In the genomic region with DNA sequence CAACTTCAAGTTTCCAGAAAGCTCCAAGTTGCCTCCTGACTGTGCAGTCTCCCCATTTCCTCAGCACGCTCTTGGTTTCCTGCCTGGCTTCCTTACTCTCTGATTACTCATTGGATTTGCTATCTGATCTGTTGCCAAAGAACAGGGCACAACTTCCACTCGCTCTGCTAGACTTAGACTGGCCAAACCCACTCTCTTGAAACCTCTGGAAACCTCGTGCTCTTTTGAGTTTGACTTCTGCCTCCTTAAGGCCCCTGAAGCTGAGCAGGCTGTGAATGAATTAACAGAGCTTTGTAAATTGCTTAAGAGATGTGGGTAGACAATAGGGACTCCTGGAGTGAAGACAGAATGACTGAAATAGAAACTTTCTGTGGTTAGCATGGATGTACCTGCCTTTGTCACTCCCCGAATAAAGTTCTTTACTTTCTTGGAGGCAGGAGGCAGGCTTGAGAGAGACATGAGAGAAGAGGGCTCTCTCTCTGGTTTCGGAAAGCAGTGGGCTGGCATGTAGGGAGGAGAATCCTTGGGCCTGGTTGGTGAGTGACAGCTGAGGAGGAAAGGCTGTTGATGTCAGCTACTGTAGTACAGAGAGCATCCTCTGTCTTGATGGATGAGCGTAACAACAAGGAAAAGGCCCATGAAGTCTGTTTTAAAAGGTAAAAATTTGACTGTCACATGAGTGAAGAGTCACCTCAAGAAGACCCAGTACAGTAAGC, we compare ENCODE assay signal across 11 cellular contexts.
DNase-seq lines count a peak whose midpoint lies in the region; ATAC-seq, FAIRE-seq and TF ChIP-seq lines count a peak whose summit lies in the region.
"Had no signal": no experiment of that assay in that cellular context is flagged by ENCODE, and none has a peak within 500 bp of the region (broad histone marks: within the 10 kb centered on the region; RNA-seq: fewer than 3 reads in every experiment).

No MANE protein-coding gene starts in this region.

- dilution Hi-C loops in keratinocyte (cut with MboI; ENCODE audit: extremely low pct_ligation_motif_present, low sequenced_read_pairs) = no loop called here

- in situ Hi-C loops in astrocyte of the cerebellum (cut with HindIII; ENCODE audit: low sequenced_read_pairs) = no loop called here

- H3K4me2 ChIP-seq in keratinocyte (ENCODE audit: control insufficient read depth, extremely low read depth, insufficient read depth, low read depth, low read length) = no peak overlapping the region

- no peak overlapping the region for H2AFZ ChIP-seq in keratinocyte (ENCODE audit: control insufficient read depth, low read length)

- H3K27ac ChIP-seq in keratinocyte (ENCODE audit: control insufficient read depth, insufficient read depth, low read length) = no peak overlapping the region

- H3K9me1 ChIP-seq in keratinocyte (ENCODE audit: control insufficient read depth, extremely low read depth, insufficient read depth, low read length) = no peaks in the 10 kb centered on the region

- H3K79me2 ChIP-seq in keratinocyte (ENCODE audit: control insufficient read depth, insufficient read depth, low read length) = no peaks in the 10 kb centered on the region

- peak; percentile 86 for FAIRE-seq in keratinocyte (lab: Jason Lieb, UNC)

- ATAC-seq in HG03469 (IDR thresholded peaks at IDR 0.05; ENCODE audit: unreplicated experiment) (no peak), GM19023 (IDR thresholded peaks at IDR 0.05; ENCODE audit: unreplicated experiment) (no peak)
- ATAC-seq: effector memory CD8-positive, alpha-beta T cell had no signal

- DNase-seq in AG10803 (ENCODE audit: low read depth) = peak; percentile 3
- peak; percentile 26 for DNase-seq in H7
- peak; percentile 23 for DNase-seq in astrocyte of the cerebellum (ENCODE audit: low read depth)
- DNase-seq in keratinocyte (ENCODE audit: low read depth, low spot score) = no peak
- DNase-seq in DMS153 (lab: John Stamatoyannopoulos, UW) = no peak
- DNase-seq in NCI-H1436 treated with DMSO at 0.1 percent for 48 hours (lab: John Stamatoyannopoulos, UW) = no peak
- DNase-seq: effector memory CD8-positive, alpha-beta T cell; HFFc6; NCI-H510A had no signal

- H3K27me3 ChIP-seq in H7 (ENCODE audit: control insufficient read depth, insufficient read depth, low read length) = no peaks in the 10 kb centered on the region
- H3K27me3 ChIP-seq in keratinocyte (ENCODE audit: control insufficient read depth, extremely low read depth, insufficient read depth, low read length) = no peaks in the 10 kb centered on the region

- no peak overlapping the region for H3K9ac ChIP-seq in keratinocyte (ENCODE audit: control insufficient read depth, extremely low read depth, insufficient read depth, low read length)

- TF ChIP-seq CTCF in AG10803 (conservative IDR thresholded peaks at IDR 0.05; ENCODE audit: low read length) = no peak
- TF ChIP-seq CTCF in astrocyte of the cerebellum (IDR thresholded peaks at IDR 0.05; ENCODE audit: low read depth, low read length, missing control alignments) = no peak
- TF ChIP-seq CTCF in keratinocyte (optimal IDR thresholded peaks at IDR 0.05 in 1 of 3, IDR thresholded peaks at IDR 0.05 in 1 of 3, conservative IDR thresholded peaks at IDR 0.05 in 1 of 3; ENCODE audit: extremely low read depth in 1 of 3, insufficient read depth in 2 of 3, low read length in 3 of 3) = no peak

- H3K4me1 ChIP-seq in keratinocyte (ENCODE audit: control insufficient read depth, extremely low read depth, insufficient read depth, low read length) = peaks cover 8% of the 10 kb centered on the region

- H4K20me1 ChIP-seq in keratinocyte (ENCODE audit: control insufficient read depth, extremely low read depth, insufficient read depth, low read length) = no peaks in the 10 kb centered on the region

- no peaks in the 10 kb centered on the region for H3K9me3 ChIP-seq in keratinocyte (ENCODE audit: control insufficient read depth, low read depth, low read length)

- H3K36me3 ChIP-seq in H7 (replicated peaks; ENCODE audit: control insufficient read depth, insufficient read depth, low read length) (no peaks in the 10 kb centered on the region), keratinocyte (ENCODE audit: control insufficient read depth in 2 of 2, extremely low read depth in 1 of 2, insufficient read depth in 2 of 2, low read length in 2 of 2) (no peaks in the 10 kb centered on the region)

- no peak overlapping the region for H3K4me3 ChIP-seq in AG10803 (ENCODE audit: low read length)
- H3K4me3 ChIP-seq in H7 (ENCODE audit: insufficient read depth, low read depth, low read length) = no peak overlapping the region
- H3K4me3 ChIP-seq in astrocyte of the cerebellum (ENCODE audit: low read depth, low read length) = no peak overlapping the region
- H3K4me3 ChIP-seq in keratinocyte (ENCODE audit: control insufficient read depth in 2 of 3, extremely low read depth in 1 of 3, insufficient read depth in 2 of 3, low read depth in 1 of 3, low read length in 3 of 3) = no peak overlapping the region

Comparison
In these comparisons a context has a peak if more than half of its experiments do, and no peak if none do; other contexts are left out.
1. DNase-seq: peak in AG10803 (single experiment), H7 (single experiment) and astrocyte of the cerebellum (single experiment); none in keratinocyte (single experiment), DMS153 (single experiment) and NCI-H1436 treated with DMSO at 0.1 percent for 48 hours (single experiment).